In the genomic region with DNA sequence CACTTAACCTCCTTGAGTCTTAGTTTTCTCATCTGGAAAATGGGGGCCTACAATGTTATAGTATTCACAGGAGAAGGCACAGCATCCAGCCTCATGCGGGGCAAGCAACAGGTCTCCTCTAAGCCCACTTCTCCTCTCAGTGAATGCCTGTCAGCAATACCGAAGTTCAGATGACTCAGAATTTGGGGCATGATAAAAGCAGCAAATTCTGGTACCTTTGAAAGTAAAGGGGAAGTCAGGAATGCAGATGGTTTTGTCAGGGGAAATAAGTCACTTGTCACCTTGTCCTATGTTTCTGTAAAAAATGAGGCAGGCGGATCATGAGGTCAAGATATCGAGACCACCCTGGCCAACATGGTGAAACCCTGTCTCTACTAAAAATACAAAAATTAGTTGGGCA, we compare ENCODE assay signal across 18 cellular contexts.
DNase-seq lines count a peak whose midpoint lies in the region; ATAC-seq and TF ChIP-seq lines count a peak whose summit lies in the region.
"Had no signal": no experiment of that assay in that cellular context is flagged by ENCODE, and none has a peak within 500 bp of the region (broad histone marks: within the 10 kb centered on the region; RNA-seq: fewer than 3 reads in every experiment).

No MANE protein-coding gene starts in this region.

- H3K27ac Mint-ChIP-seq in memory B cell (peak overlapping the region; percentile 96), natural killer cell (no peak overlapping the region)
- H3K27ac Mint-ChIP-seq in stimulated activated naive B cell treated with anti-CD40 and anti-IgM and Interleukin-4, amounts not matched to agents 10 μg/mL and 1 μg/mL and 100 μg/mL, for 72 hours = peak overlapping the region; percentile 82
- H3K27ac Mint-ChIP-seq in activated CD8-positive, alpha-beta memory T cell treated with anti-CD3 and anti-CD28 coated beads, Interleukin-2, amount 10 ng/mL, durations not matched to agents 7 days and 5 days = no peak overlapping the region

- ATAC-seq in left cardiac atrium = no peak
- no peak for ATAC-seq in memory B cell (ENCODE audit: low read depth)
- ATAC-seq in stimulated activated naive B cell treated with anti-CD40 and anti-IgM and Interleukin-4, amounts not matched to agents 10 μg/mL and 1 μg/mL and 100 μg/mL, for 72 hours (replicated peaks) = no peak
- ATAC-seq in HG03439 (IDR thresholded peaks at IDR 0.05; ENCODE audit: unreplicated experiment) = no peak
- no peak for ATAC-seq in activated CD8-positive, alpha-beta memory T cell treated with anti-CD3 and anti-CD28 coated beads, Interleukin-2, amount 10 ng/mL, durations not matched to agents 7 days and 5 days
- no peak for ATAC-seq in natural killer cell
- ATAC-seq: GM12878, Right ventricle myocardium inferior had no signal

- intact Hi-C loops in left ventricle myocardium inferior (cut with micrococcal nuclease) = loop anchor here (10.0 kb wide), 1 partner anchor 265 kb away; no protein-coding TSS in a partner anchor
- intact Hi-C loops in left cardiac atrium (cut with DNase I) = loop anchor here in 1 of 2 donors (10.0 kb wide), 2 partner anchors 45 to 265 kb away; no protein-coding TSS in a partner anchor
- intact Hi-C loops in natural killer cell (cut with micrococcal nuclease) = no loop called here

- TF ChIP-seq CTCF in left ventricle myocardium inferior (IDR thresholded peaks at IDR 0.05; ENCODE audit: borderline replicate concordance) (no peak), WERI-Rb-1 (IDR thresholded peaks at IDR 0.05; ENCODE audit: low read depth, low read length) (no peak), natural killer cell (IDR thresholded peaks at IDR 0.05) (no peak)

- peaks cover 62% of the 10 kb centered on the region for H3K4me1 Mint-ChIP-seq in memory B cell
- peaks cover 65 to 96% of the 10 kb centered on the region in 2 donors for H3K4me1 Mint-ChIP-seq in stimulated activated naive B cell treated with anti-CD40 and anti-IgM and Interleukin-4, amounts not matched to agents 10 μg/mL and 1 μg/mL and 100 μg/mL, for 72 hours
- peaks cover 10% of the 10 kb centered on the region for H3K4me1 Mint-ChIP-seq in activated CD8-positive, alpha-beta memory T cell treated with anti-CD3 and anti-CD28 coated beads, Interleukin-2, amount 10 ng/mL, durations not matched to agents 7 days and 5 days
- H3K4me1 Mint-ChIP-seq in natural killer cell = peaks cover 4 to 12% of the 10 kb centered on the region in 2 donors

- H3K27ac ChIP-seq in left ventricle myocardium inferior (replicated peaks) (peak overlapping the region; percentile 66), WERI-Rb-1 (peak overlapping the region; percentile 35; the same call in 1 of the 2 replicates)
- H3K27ac ChIP-seq: 22Rv1 had no signal

- H3K9me3 Mint-ChIP-seq in memory B cell (no peaks in the 10 kb centered on the region), natural killer cell (no peaks in the 10 kb centered on the region)
- peaks cover 3 to 4% of the 10 kb centered on the region in 2 donors for H3K9me3 Mint-ChIP-seq in stimulated activated naive B cell treated with anti-CD40 and anti-IgM and Interleukin-4, amounts not matched to agents 10 μg/mL and 1 μg/mL and 100 μg/mL, for 72 hours
- no peaks in the 10 kb centered on the region for H3K9me3 Mint-ChIP-seq in activated CD8-positive, alpha-beta memory T cell treated with anti-CD3 and anti-CD28 coated beads, Interleukin-2, amount 10 ng/mL, durations not matched to agents 7 days and 5 days (ENCODE audit: low read depth)

- DNase-seq in left ventricle myocardium inferior = no peak
- no peak for DNase-seq in left cardiac atrium
- no peak for DNase-seq in WERI-Rb-1
- no peak for DNase-seq in memory B cell (ENCODE audit: low spot score in 2 of 2)
- no peak for DNase-seq in stimulated activated naive B cell treated with anti-CD40 and anti-IgM and Interleukin-4, amounts not matched to agents 10 μg/mL and 1 μg/mL and 100 μg/mL, for 72 hours
- no peak for DNase-seq in activated CD8-positive, alpha-beta memory T cell treated with anti-CD3 and anti-CD28 coated beads, Interleukin-2, amount 10 ng/mL, durations not matched to agents 7 days and 5 days
- no peak for DNase-seq in natural killer cell
- DNase-seq: DMS53; HCEC 1CT; NCI-H1092; NCI-H1694 treated with DMSO at 0.1 percent for 48 hours; NCI-H345; NCI-H69; NK-92 treated with Interleukin-12 subunit alpha and Interleukin-12 subunit beta, amount 100 ng/mL, for 24 hours had no signal

- CTCF ChIA-PET in activated CD8-positive, alpha-beta memory T cell treated with anti-CD3 and anti-CD28 coated beads, Interleukin-2, amount 10 ng/mL, durations not matched to agents 7 days and 5 days (lab: Charles Lee) = no interaction called here

- no peak overlapping the region for H3K4me3 ChIP-seq in left ventricle myocardium inferior
- no peak overlapping the region for H3K4me3 ChIP-seq in WERI-Rb-1 (ENCODE audit: low read depth, low read length)
- H3K4me3 ChIP-seq: GM12878 had no signal

- peaks cover 57% of the 10 kb centered on the region for H3K4me1 ChIP-seq in left ventricle myocardium inferior

- H3K4me3 Mint-ChIP-seq in memory B cell (peak overlapping the region; percentile 40), natural killer cell (no peak overlapping the region)
- peak overlapping the region in 1 of 2 donors; percentile 43 for H3K4me3 Mint-ChIP-seq in stimulated activated naive B cell treated with anti-CD40 and anti-IgM and Interleukin-4, amounts not matched to agents 10 μg/mL and 1 μg/mL and 100 μg/mL, for 72 hours
- no peak overlapping the region for H3K4me3 Mint-ChIP-seq in activated CD8-positive, alpha-beta memory T cell treated with anti-CD3 and anti-CD28 coated beads, Interleukin-2, amount 10 ng/mL, durations not matched to agents 7 days and 5 days

- H3K36me3 ChIP-seq in left ventricle myocardium inferior = no peaks in the 10 kb centered on the region
- no peaks in the 10 kb centered on the region for H3K36me3 ChIP-seq in WERI-Rb-1

- H3K36me3 Mint-ChIP-seq in memory B cell (peaks cover 2% of the 10 kb centered on the region), natural killer cell (no peaks in the 10 kb centered on the region)
- peaks cover 8 to 23% of the 10 kb centered on the region in 2 donors for H3K36me3 Mint-ChIP-seq in stimulated activated naive B cell treated with anti-CD40 and anti-IgM and Interleukin-4, amounts not matched to agents 10 μg/mL and 1 μg/mL and 100 μg/mL, for 72 hours
- H3K36me3 Mint-ChIP-seq in activated CD8-positive, alpha-beta memory T cell treated with anti-CD3 and anti-CD28 coated beads, Interleukin-2, amount 10 ng/mL, durations not matched to agents 7 days and 5 days = no peaks in the 10 kb centered on the region

- H3K27me3 ChIP-seq in left ventricle myocardium inferior (ENCODE audit: low read depth) (no peaks in the 10 kb centered on the region), WERI-Rb-1 (ENCODE audit: insufficient read depth, low read depth, severe bottlenecking) (no peaks in the 10 kb centered on the region)

- H3K27me3 Mint-ChIP-seq in memory B cell (no peaks in the 10 kb centered on the region), natural killer cell (ENCODE audit: low read depth in 2 of 2) (no peaks in the 10 kb centered on the region)
- no peaks in the 10 kb centered on the region for H3K27me3 Mint-ChIP-seq in stimulated activated naive B cell treated with anti-CD40 and anti-IgM and Interleukin-4, amounts not matched to agents 10 μg/mL and 1 μg/mL and 100 μg/mL, for 72 hours
- no peaks in the 10 kb centered on the region for H3K27me3 Mint-ChIP-seq in activated CD8-positive, alpha-beta memory T cell treated with anti-CD3 and anti-CD28 coated beads, Interleukin-2, amount 10 ng/mL, durations not matched to agents 7 days and 5 days

- H3K9me3 ChIP-seq in left ventricle myocardium inferior (replicated peaks) (no peaks in the 10 kb centered on the region), WERI-Rb-1 (ENCODE audit: severe bottlenecking) (no peaks in the 10 kb centered on the region)

Comparison
In these comparisons a context has a peak if more than half of its experiments do, and no peak if none do; other contexts are left out.
1. H3K27ac Mint-ChIP-seq: peak in memory B cell (single experiment) and stimulated activated naive B cell treated with anti-CD40 and anti-IgM and Interleukin-4, amounts not matched to agents 10 μg/mL and 1 μg/mL and 100 μg/mL, for 72 hours (single experiment); none in activated CD8-positive, alpha-beta memory T cell treated with anti-CD3 and anti-CD28 coated beads, Interleukin-2, amount 10 ng/mL, durations not matched to agents 7 days and 5 days (single experiment) and natural killer cell (0 of 2).